1 cellular context compared by ENCODE assay signal in the genomic region with DNA sequence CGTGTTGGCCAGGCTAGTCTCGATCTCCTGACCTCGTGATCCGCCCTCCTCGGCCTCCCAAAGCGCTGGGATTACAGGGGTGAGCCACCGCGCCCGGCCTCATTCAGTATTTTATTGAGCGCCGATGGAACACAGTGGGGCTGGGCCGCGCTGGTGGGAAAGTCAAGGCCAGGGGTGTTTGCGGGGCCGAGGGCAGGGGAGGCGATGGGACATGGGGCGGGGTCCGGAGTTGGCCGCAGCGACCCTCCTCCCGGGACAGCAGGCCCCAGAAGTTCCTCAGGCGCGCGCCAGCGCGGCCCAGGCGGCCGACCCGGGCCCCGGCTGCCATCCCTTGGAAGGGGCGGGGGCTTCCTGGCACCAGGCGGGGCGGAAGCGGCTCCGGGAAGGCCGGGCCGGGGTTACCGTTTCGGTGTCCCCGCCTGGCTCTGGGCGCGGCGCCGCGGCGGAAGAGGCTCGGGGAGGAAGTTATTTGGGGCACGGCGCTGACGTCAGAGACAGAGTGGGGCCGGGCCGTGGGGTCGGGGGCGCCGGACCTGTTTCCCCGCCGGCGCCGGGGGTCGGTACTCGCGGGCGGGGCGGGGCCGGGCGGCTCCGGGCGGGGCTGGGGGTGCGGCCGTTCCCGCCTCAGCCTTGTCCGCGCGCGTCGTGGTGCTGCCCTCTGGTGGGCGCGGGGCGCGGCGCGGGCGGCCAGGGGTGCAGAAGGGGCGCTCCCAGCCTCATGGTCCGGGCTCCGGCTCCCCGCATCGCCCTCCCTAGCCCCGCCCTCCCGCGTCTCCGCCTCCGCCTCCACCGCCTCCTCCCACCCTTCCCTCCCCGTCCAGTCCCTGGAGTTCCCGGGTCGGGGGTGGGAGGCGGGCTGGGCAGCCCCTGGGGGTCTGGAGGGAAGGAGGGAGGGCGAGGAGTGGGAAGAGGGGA.
TF ChIP-seq lines count a peak whose summit lies in the region.

No MANE protein-coding gene starts in this region.

TF ChIP-seq in K562, 482 proteins besides CTCF, POLR2A, EP300 and RAD21 (continued from another document and continues in another):
- TF ChIP-seq, protein P1, sequence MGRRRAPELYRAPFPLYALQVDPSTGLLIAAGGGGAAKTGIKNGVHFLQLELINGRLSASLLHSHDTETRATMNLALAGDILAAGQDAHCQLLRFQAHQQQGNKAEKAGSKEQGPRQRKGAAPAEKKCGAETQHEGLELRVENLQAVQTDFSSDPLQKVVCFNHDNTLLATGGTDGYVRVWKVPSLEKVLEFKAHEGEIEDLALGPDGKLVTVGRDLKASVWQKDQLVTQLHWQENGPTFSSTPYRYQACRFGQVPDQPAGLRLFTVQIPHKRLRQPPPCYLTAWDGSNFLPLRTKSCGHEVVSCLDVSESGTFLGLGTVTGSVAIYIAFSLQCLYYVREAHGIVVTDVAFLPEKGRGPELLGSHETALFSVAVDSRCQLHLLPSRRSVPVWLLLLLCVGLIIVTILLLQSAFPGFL (CRISPR knock-in tag; IDR thresholded peaks at IDR 0.05): no peak
- TF ChIP-seq SREBF2 (CRISPR knock-in tag; IDR thresholded peaks at IDR 0.05) (no peak), ZBTB49 (CRISPR knock-in tag; IDR thresholded peaks at IDR 0.05; ENCODE audit: borderline replicate concordance) (no peak), ELF4 (CRISPR knock-in tag; IDR thresholded peaks at IDR 0.05) (no peak), RUNX1 (IDR thresholded peaks at IDR 0.05; ENCODE audit: low read depth) (no peak), SMAD1 (IDR thresholded peaks at IDR 0.05; ENCODE audit: low read depth, low read length, partially characterized antibody) (no peak), PHF8 (IDR thresholded peaks at IDR 0.05; ENCODE audit: borderline replicate concordance, low read length) (peak; percentile 63; the same call in 1 of the 2 replicates), FOXP1 (CRISPR knock-in tag; IDR thresholded peaks at IDR 0.05) (0 out of 2 replicates have a peak, but pooled peaks have one; percentile 56), ZMIZ1 (IDR thresholded peaks at IDR 0.05; ENCODE audit: low read depth in 2 of 2, low read length in 2 of 2) (0 out of 4 replicates have a peak, but pooled peaks of 1 of the 2 experiments have one; percentile 25), PRPF4 (IDR thresholded peaks at IDR 0.05; ENCODE audit: insufficient read depth, low read depth, low read length, poor library complexity, severe bottlenecking) (no peak), NFIC (IDR thresholded peaks at IDR 0.05) (peak; percentile 49; the same call in 1 of the 2 replicates), TARDBP (IDR thresholded peaks at IDR 0.05) (0 out of 2 replicates have a peak, but pooled peaks have one; percentile 51), CXXC5 (CRISPR knock-in tag; IDR thresholded peaks at IDR 0.05) (peak; percentile 74), TRIM24 (IDR thresholded peaks at IDR 0.05) (peak in 1 of 2 experiments; percentile 90; a peak in 2 of 4 replicates), TBP (optimal IDR thresholded peaks at IDR 0.05; ENCODE audit: low read depth, low read length) (peak; percentile 44), ZNF778 (CRISPR knock-in tag; IDR thresholded peaks at IDR 0.05) (no peak), IRF1 (CRISPR knock-in tag; IDR thresholded peaks at IDR 0.05; ENCODE audit: borderline replicate concordance) (no peak), MTA3 (IDR thresholded peaks at IDR 0.05; ENCODE audit: borderline replicate concordance) (peak; percentile 80; the same call in 1 of the 2 replicates), SMARCB1 (IDR thresholded peaks at IDR 0.05; ENCODE audit: insufficient read length, low read depth) (no peak), SP2 (IDR thresholded peaks at IDR 0.05; ENCODE audit: extremely low read depth, low read depth, low read length, poor library complexity, severe bottlenecking) (no peak), STAT5A (IDR thresholded peaks at IDR 0.05; ENCODE audit: borderline replicate concordance, low read length) (no peak), DNMT1 (IDR thresholded peaks at IDR 0.05) (no peak), FOSL1 (tag; conservative IDR thresholded peaks at IDR 0.05) (peak; percentile 64), MBD2 (IDR thresholded peaks at IDR 0.05; ENCODE audit: borderline replicate concordance, low read depth) (0 out of 2 replicates have a peak, but pooled peaks have one; percentile 11), EGR1 (conservative IDR thresholded peaks at IDR 0.05) (peak; percentile 59), TEAD4 (IDR thresholded peaks at IDR 0.05; ENCODE audit: low read length) (0 out of 2 replicates have a peak, but pooled peaks have one; percentile 25), TEAD4 (CRISPR knock-in tag; IDR thresholded peaks at IDR 0.05; ENCODE audit: borderline replicate concordance) (no peak), BRF2 (IDR thresholded peaks at IDR 0.05; ENCODE audit: borderline replicate concordance, insufficient read depth, insufficient read length) (no peak), DPF2 (IDR thresholded peaks at IDR 0.05) (no peak), U2AF1 (optimal IDR thresholded peaks at IDR 0.05; ENCODE audit: low read depth, low read length) (peak; percentile 68), CTBP1 (IDR thresholded peaks at IDR 0.05; ENCODE audit: borderline replicate concordance) (peak; percentile 69; the same call in 1 of the 2 replicates), PTRF (tag; IDR thresholded peaks at IDR 0.05) (no peak), ILK (tag; IDR thresholded peaks at IDR 0.05; ENCODE audit: borderline replicate concordance, low read depth) (no peak), CREB3L1 (IDR thresholded peaks at IDR 0.05; ENCODE audit: borderline replicate concordance, low read depth) (no peak), ZBTB12 (CRISPR knock-in tag; IDR thresholded peaks at IDR 0.05) (peak; percentile 82), MIER1 (IDR thresholded peaks at IDR 0.05; ENCODE audit: low read depth) (no peak), TOE1 (IDR thresholded peaks at IDR 0.05; ENCODE audit: borderline replicate concordance) (peak; percentile 71; the same call in 1 of the 2 replicates), TOE1 (CRISPR knock-in tag; IDR thresholded peaks at IDR 0.05; ENCODE audit: borderline replicate concordance, low read depth) (no peak), EP400 (IDR thresholded peaks at IDR 0.05) (peak; percentile 54; the same call in 1 of the 2 replicates), CREB3 (tag; conservative IDR thresholded peaks at IDR 0.05; ENCODE audit: low read depth) (no peak), ZNF134 (CRISPR knock-in tag; conservative IDR thresholded peaks at IDR 0.05) (no peak)
- TF ChIP-seq, protein P2, sequence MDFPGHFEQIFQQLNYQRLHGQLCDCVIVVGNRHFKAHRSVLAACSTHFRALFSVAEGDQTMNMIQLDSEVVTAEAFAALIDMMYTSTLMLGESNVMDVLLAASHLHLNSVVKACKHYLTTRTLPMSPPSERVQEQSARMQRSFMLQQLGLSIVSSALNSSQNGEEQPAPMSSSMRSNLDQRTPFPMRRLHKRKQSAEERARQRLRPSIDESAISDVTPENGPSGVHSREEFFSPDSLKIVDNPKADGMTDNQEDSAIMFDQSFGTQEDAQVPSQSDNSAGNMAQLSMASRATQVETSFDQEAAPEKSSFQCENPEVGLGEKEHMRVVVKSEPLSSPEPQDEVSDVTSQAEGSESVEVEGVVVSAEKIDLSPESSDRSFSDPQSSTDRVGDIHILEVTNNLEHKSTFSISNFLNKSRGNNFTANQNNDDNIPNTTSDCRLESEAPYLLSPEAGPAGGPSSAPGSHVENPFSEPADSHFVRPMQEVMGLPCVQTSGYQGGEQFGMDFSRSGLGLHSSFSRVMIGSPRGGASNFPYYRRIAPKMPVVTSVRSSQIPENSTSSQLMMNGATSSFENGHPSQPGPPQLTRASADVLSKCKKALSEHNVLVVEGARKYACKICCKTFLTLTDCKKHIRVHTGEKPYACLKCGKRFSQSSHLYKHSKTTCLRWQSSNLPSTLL (IDR thresholded peaks at IDR 0.05): no peak
- TF ChIP-seq, protein P3, sequence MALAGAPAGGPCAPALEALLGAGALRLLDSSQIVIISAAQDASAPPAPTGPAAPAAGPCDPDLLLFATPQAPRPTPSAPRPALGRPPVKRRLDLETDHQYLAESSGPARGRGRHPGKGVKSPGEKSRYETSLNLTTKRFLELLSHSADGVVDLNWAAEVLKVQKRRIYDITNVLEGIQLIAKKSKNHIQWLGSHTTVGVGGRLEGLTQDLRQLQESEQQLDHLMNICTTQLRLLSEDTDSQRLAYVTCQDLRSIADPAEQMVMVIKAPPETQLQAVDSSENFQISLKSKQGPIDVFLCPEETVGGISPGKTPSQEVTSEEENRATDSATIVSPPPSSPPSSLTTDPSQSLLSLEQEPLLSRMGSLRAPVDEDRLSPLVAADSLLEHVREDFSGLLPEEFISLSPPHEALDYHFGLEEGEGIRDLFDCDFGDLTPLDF (CRISPR knock-in tag; IDR thresholded peaks at IDR 0.05): 0 out of 2 replicates have a peak, but pooled peaks have one; percentile 40
